ENCODE assay signal across 28 cellular contexts in the genomic region with DNA sequence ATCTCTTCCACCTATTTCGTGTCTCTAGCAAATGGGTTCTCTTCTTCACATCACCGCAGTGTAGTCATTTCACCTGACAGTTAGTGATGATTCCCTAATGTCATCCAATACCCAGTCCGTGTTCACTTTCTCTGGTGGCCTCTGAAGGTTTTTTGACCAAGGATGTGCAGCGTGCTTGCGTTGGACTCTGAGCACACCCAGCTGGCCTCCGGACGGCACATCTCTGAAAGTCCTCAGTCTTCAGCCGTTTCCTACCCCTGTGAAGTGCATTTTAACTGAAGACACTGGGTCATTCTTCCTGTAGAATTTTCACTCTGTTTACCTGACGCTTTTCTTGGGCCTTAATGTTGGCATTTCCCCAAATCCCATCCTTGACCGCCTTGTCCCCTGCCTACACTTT.
"Had no signal": no experiment of that assay in that cellular context is flagged by ENCODE, and none has a peak within 500 bp of the region (broad histone marks: within the 10 kb centered on the region; RNA-seq: fewer than 3 reads in every experiment).

No MANE protein-coding gene starts in this region.

- H3K4me1 ChIP-seq: breast epithelium had no signal

- H3K27me3 ChIP-seq: MG63 had no signal

- H3K27me3 Mint-ChIP-seq: activated naive CD4-positive, alpha-beta T cell treated with anti-CD3 and anti-CD28 coated beads, Interleukin-2, amount 50 U/mL, for 24 hours had no signal

- ATAC-seq: Panc1, Right ventricle myocardium inferior, T-cell had no signal

- H3K4me1 Mint-ChIP-seq: activated B cell treated with CpG ODN at 0.5 μM for 24 hours; activated CD4-positive, alpha-beta T cell treated with anti-CD3 and anti-CD28 coated beads, Interleukin-2, amount 10 ng/mL, durations not matched to agents 24 days and 14 days; activated naive CD4-positive, alpha-beta T cell treated with anti-CD3 and anti-CD28 coated beads, Interleukin-2, amount 50 U/mL, for 24 hours; T-cell had no signal

- H3K36me3 ChIP-seq: breast epithelium, MG63 had no signal

- H3K9me3 ChIP-seq: breast epithelium, MG63 had no signal

- H3K27ac ChIP-seq: breast epithelium, SK-N-MC had no signal

- H3K36me3 Mint-ChIP-seq: activated naive CD4-positive, alpha-beta T cell treated with anti-CD3 and anti-CD28 coated beads, Interleukin-2, amount 50 U/mL, for 24 hours; T-cell had no signal

- DNase-seq: activated CD4-positive, alpha-beta T cell treated with anti-CD3 and anti-CD28 coated beads for 1 hour; activated CD4-positive, alpha-beta T cell treated with anti-CD3 and anti-CD28 coated beads, Interleukin-2, amount 10 ng/mL, durations not matched to agents 24 days and 14 days; activated CD4-positive, alpha-beta T cell treated with anti-CD3 and anti-CD28 coated beads, Interleukin-2, amount 50 U/mL, for 48 hours; activated effector memory CD4-positive, alpha-beta T cell treated with Interleukin-2 at 50 U/mL for 16 hours; activated naive CD4-positive, alpha-beta T cell; activated T-cell treated with anti-CD3 and anti-CD28 coated beads, Interleukin-2, amount 50 U/mL, for 1 hour; aorta; central memory CD4-positive, alpha-beta T cell; MG63; MV-4-11; NCI-H1092 treated with DMSO at 0.1 percent for 48 hours; NCI-H1436; NCI-H1694 treated with DMSO at 0.1 percent for 48 hours; NCI-H2081; NCI-H510A treated with DMSO at 0.1 percent for 48 hours; NCI-H69; NK-92 treated with Interleukin-12 subunit alpha and Interleukin-12 subunit beta, amount 100 ng/mL, for 24 hours; OCI-M1; RPMI8226; T-helper 2 cell; T1000 had no signal

- H3K9me3 Mint-ChIP-seq: activated naive CD4-positive, alpha-beta T cell treated with anti-CD3 and anti-CD28 coated beads, Interleukin-2, amount 50 U/mL, for 24 hours had no signal

- H3K4me3 Mint-ChIP-seq: activated B cell treated with CpG ODN at 0.5 μM for 24 hours; activated CD4-positive, alpha-beta T cell treated with anti-CD3 and anti-CD28 coated beads, Interleukin-2, amount 10 ng/mL, durations not matched to agents 24 days and 14 days; activated naive CD4-positive, alpha-beta T cell treated with anti-CD3 and anti-CD28 coated beads, Interleukin-2, amount 50 U/mL, for 24 hours; T-cell had no signal

- H3K4me3 ChIP-seq: breast epithelium, MG63, SK-N-MC had no signal

- H3K27ac Mint-ChIP-seq: activated B cell treated with CpG ODN at 0.5 μM for 24 hours; activated CD4-positive, alpha-beta T cell treated with anti-CD3 and anti-CD28 coated beads, Interleukin-2, amount 10 ng/mL, durations not matched to agents 24 days and 14 days; activated naive CD4-positive, alpha-beta T cell treated with anti-CD3 and anti-CD28 coated beads, Interleukin-2, amount 50 U/mL, for 24 hours; T-cell had no signal
